ENCODE assay signal across 6 cellular contexts in the genomic region with DNA sequence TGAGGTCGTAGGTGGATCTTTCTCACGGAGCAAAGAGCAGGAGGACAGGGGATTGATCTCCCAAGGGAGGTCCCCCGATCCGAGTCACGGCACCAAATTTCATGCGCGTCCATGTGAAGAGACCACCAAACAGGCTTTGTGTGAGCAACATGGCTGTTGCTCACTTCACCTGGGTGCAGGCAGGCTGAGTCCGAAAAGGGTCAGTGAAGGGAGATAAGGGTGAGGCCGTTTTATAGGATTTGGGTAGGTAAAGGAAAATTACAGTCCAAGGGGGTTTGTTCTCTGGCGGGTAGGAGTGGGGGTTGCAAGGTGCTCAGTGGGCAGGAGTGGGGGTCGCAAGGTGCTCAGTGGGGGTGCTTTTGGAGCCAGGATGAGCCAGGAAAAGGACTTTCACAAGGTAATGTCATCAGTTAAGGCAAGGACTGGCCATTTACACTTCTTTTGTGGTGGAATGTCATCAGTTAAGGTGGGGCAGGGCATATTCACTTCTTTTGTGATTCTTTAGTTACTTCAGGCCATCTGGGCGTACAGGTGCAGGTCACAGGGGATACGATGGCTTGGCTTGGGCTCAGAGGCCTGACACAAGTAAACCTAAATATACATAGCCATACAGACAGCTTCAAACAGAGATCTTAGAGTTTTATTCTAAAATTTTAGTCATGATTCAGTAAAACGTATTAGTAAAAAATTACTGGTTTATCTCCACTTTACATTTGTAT.
DNase-seq lines count a peak whose midpoint lies in the region; ATAC-seq and TF ChIP-seq lines count a peak whose summit lies in the region.
"Not testable (repeated sequence)": the region's sequence is repeated elsewhere in the genome, so short reads cannot be mapped to it uniquely, and the experiment has no call there.

No MANE protein-coding gene starts in this region.

- not testable (repeated sequence) for H3K9me3 ChIP-seq in H9 (ENCODE audit: control insufficient read depth, low read depth, low read length); iPS DF 6.9 (ENCODE audit: control insufficient read depth, insufficient read depth, low read length); iPS-18c (ENCODE audit: control insufficient read depth, insufficient read depth, low read length)

- not testable (repeated sequence) for H3K18ac ChIP-seq in H9 (ENCODE audit: insufficient read length, low read depth, low read length)

- H2AFZ ChIP-seq in H9 (ENCODE audit: low read length), result not testable (repeated sequence)

- H2AK5ac ChIP-seq in H9 (ENCODE audit: insufficient read length, low read length), result not testable (repeated sequence)

- not testable (repeated sequence) for H2BK15ac ChIP-seq in H9 (ENCODE audit: low read depth, low read length)

- CTCF ChIA-PET in WTC11 (lab: Charles Lee), result not testable (repeated sequence)

- peaks cover 15% of the 10 kb centered on the region; the same call in 1 of the 2 replicates for H3K36me3 ChIP-seq in iPS DF 6.9 (ENCODE audit: control insufficient read depth, insufficient read depth, low read length)

- DNase-seq in H9 (peak; percentile 69), WTC11 (ENCODE audit: low spot score) (peak; percentile 36)
- DNase-seq in endothelial cell (ENCODE audit: low spot score); iPS DF 6.9 (ENCODE audit: low read depth, low spot score); neural crest cell (ENCODE audit: low read depth, low spot score): not testable (repeated sequence)

- not testable (repeated sequence) for H3K79me1 ChIP-seq in H9 (ENCODE audit: insufficient read depth, low read depth, low read length, poor library complexity, severe bottlenecking)

- not testable (repeated sequence) for H2BK120ac ChIP-seq in H9 (ENCODE audit: low read depth, low read length, poor library complexity, severe bottlenecking)

- H3K36me3 Mint-ChIP-seq in H9 (ENCODE audit: insufficient read depth in 1 of 3, low read depth in 3 of 3) (peaks cover 49 to 50% (median 49%) of the 10 kb centered on the region in 3 experiments), WTC11 (peaks cover 49% of the 10 kb centered on the region), neural crest cell (ENCODE audit: low read depth) (peaks cover 20% of the 10 kb centered on the region)
- not testable (repeated sequence) for H3K36me3 Mint-ChIP-seq in endothelial cell (ENCODE audit: low read depth, unreplicated experiment)

- peak; percentile 44 for ATAC-seq in WTC11

- peak overlapping the region; percentile 26 for H3K4me2 ChIP-seq in H9 (ENCODE audit: insufficient read depth, insufficient read length, low read length)

- H3T11ph ChIP-seq in H9 (ENCODE audit: low read length), result not testable (repeated sequence)

- not testable (repeated sequence) for H4K91ac ChIP-seq in H9 (ENCODE audit: insufficient read length, low read depth, low read length)

- not testable (repeated sequence) for H3K79me2 ChIP-seq in H9 (ENCODE audit: insufficient read depth, low read length)

- H4K5ac ChIP-seq in H9 (ENCODE audit: insufficient read length, low read depth, low read length), result not testable (repeated sequence)

- H2BK12ac ChIP-seq in H9 (ENCODE audit: insufficient read length, low read depth, low read length), result not testable (repeated sequence)

- H3K4me1 Mint-ChIP-seq in H9 (peaks cover 49 to 81% of the 10 kb centered on the region in 2 experiments), WTC11 (peaks cover 59% of the 10 kb centered on the region), endothelial cell (ENCODE audit: unreplicated experiment) (peaks cover 43% of the 10 kb centered on the region), neural crest cell (peaks cover 21% of the 10 kb centered on the region)

- H2BK20ac ChIP-seq in H9 (ENCODE audit: low read depth, low read length, poor library complexity, severe bottlenecking), result not testable (repeated sequence)

- not testable (repeated sequence) for H3K23me2 ChIP-seq in H9 (ENCODE audit: insufficient read length, low read depth, low read length, poor library complexity, severe bottlenecking)

- H3K9me3 Mint-ChIP-seq in H9, result peaks cover 44 to 46% of the 10 kb centered on the region in 2 experiments
- peaks cover 21% of the 10 kb centered on the region for H3K9me3 Mint-ChIP-seq in WTC11
- H3K9me3 Mint-ChIP-seq in endothelial cell (ENCODE audit: unreplicated experiment); neural crest cell: not testable (repeated sequence)

- not testable (repeated sequence) for H3K14ac ChIP-seq in H9 (ENCODE audit: insufficient read depth, low read length)

- H3K27me3 Mint-ChIP-seq in H9 (ENCODE audit: low read depth) (peaks cover 15% of the 10 kb centered on the region), WTC11 (ENCODE audit: low read depth) (peaks cover 12% of the 10 kb centered on the region)
- not testable (repeated sequence) for H3K27me3 Mint-ChIP-seq in endothelial cell (ENCODE audit: unreplicated experiment); neural crest cell (ENCODE audit: low read depth)

- not testable (repeated sequence) for TF ChIP-seq CTCF in H9 (conservative IDR thresholded peaks at IDR 0.05); WTC11 (IDR thresholded peaks at IDR 0.05); endothelial cell (IDR thresholded peaks at IDR 0.05; ENCODE audit: unreplicated experiment); neural crest cell (conservative IDR thresholded peaks at IDR 0.05)

- not testable (repeated sequence) for H3K27me3 ChIP-seq in H9 (ENCODE audit: insufficient read depth, low read length); iPS DF 6.9 (ENCODE audit: control insufficient read depth, insufficient read depth, low read length)

- H3K9ac ChIP-seq in H9 (ENCODE audit: extremely low read depth, insufficient read length, low read length), result peak overlapping the region; percentile 55

- H3K27ac Mint-ChIP-seq in H9 (peak overlapping the region; percentile 99 to 100 (median 100)), WTC11 (peak overlapping the region; percentile 97), neural crest cell (ENCODE audit: unreplicated experiment) (peak overlapping the region; percentile 46)
- not testable (repeated sequence) for H3K27ac Mint-ChIP-seq in endothelial cell (ENCODE audit: unreplicated experiment)

- H3K4me1 ChIP-seq in H9 (ENCODE audit: insufficient read depth, low read length), result peaks cover 11% of the 10 kb centered on the region; the same call in 1 of the 2 replicates
- H3K4me1 ChIP-seq in iPS DF 6.9 (ENCODE audit: control insufficient read depth, insufficient read depth, low read length), result not testable (repeated sequence)

- not testable (repeated sequence) for H4K20me1 ChIP-seq in H9 (ENCODE audit: control insufficient read depth, insufficient read depth, insufficient read length)

- H3K4me3 Mint-ChIP-seq in H9 (peak overlapping the region; percentile 99), WTC11 (peak overlapping the region; percentile 97), endothelial cell (ENCODE audit: unreplicated experiment) (peak overlapping the region; percentile 56)
- not testable (repeated sequence) for H3K4me3 Mint-ChIP-seq in neural crest cell

- not testable (repeated sequence) for H3K23ac ChIP-seq in H9 (ENCODE audit: insufficient read length, low read depth, low read length)

- not testable (repeated sequence) for H3K56ac ChIP-seq in H9 (ENCODE audit: insufficient read length, low read depth, low read length)

- H3K4me3 ChIP-seq in iPS DF 6.9 (ENCODE audit: low read length), result peak overlapping the region; percentile 32; the same call in 1 of the 2 replicates
- H3K4me3 ChIP-seq in iPS-18c (ENCODE audit: insufficient read depth, low read depth, low read length), result peak overlapping the region; percentile 40; the same call in 1 of the 2 replicates

- POLR2A ChIA-PET in WTC11 (lab: Charles Lee), result not testable (repeated sequence)

- H3K27ac ChIP-seq in H9 (ENCODE audit: insufficient read length, low read depth, low read length), result peak overlapping the region; percentile 16
- not testable (repeated sequence) for H3K27ac ChIP-seq in iPS DF 6.9 (ENCODE audit: low read length)

- H2BK5ac ChIP-seq in H9 (ENCODE audit: insufficient read length, low read length), result not testable (repeated sequence)

- not testable (repeated sequence) for H4K8ac ChIP-seq in H9 (replicated peaks; ENCODE audit: insufficient read length, low read depth, low read length)

- H3K4ac ChIP-seq in H9 (ENCODE audit: low read depth, low read length), result not testable (repeated sequence)

- no CpG with 5 or more reads among the region's 14 CpGs for WGBS in H9 (ENCODE audit: extremely low coverage, insufficient read length, low lambda C conversion rate)
- WGBS in iPS DF 6.9 (ENCODE audit: insufficient coverage, insufficient read length), result no CpG with 5 or more reads among the region's 14 CpGs
